In the genomic region with DNA sequence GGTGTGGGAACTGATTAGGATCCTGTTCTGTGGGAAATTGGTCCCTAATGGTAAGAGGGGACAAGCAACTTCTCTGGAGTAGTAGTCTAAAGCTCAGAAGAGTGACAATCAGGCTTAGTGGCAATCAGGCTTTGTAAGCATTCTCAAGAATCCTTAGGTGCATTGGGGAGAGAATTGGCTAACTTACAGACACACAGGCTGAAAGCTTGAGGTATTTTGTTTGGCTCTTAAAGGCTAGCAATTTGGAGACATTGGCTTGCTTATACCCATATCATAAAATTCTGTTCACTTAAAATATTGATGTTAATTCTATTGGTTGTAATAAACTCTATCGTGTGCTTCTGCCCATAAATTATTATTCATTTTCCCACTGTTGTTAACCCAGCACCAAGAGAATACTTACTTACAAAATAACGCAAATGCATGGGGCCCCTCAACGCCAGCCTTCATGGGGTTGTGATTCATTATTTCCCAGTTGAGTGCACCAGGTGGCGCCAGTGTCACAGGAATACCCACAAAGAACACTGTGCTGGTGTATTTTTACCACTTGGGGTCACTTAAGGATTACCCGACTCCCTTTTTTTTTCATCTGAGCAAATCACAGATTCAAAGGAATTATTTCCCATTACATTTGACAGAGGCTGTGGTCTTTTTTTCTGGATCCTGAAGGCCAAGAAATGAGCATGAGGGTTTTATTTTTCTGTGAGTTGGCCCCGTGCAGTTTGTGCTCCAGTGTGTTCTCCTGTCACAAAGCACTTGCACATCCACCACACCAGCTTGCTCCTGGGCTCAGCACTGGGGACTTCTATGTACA, we compare ENCODE assay signal across 8 cellular contexts. TPM values are rescaled to one million over a fixed set of nuclear protein-coding genes. Genes with fewer than 3 reads are reported as not detected.
DNase-seq lines count a peak whose midpoint lies in the region; ATAC-seq and TF ChIP-seq lines count a peak whose summit lies in the region.

No MANE protein-coding gene starts in this region.

- peaks cover 0 to 3% (median 0%) of the 10 kb centered on the region in 3 donors for H3K27me3 Mint-ChIP-seq in CD14-positive monocyte (ENCODE audit: low read depth in 3 of 3)
- H3K27me3 Mint-ChIP-seq in activated CD8-positive, alpha-beta T cell treated with anti-CD3 and anti-CD28 coated beads for 36 hours = no peaks in the 10 kb centered on the region
- no peaks in the 10 kb centered on the region for H3K27me3 Mint-ChIP-seq in naive B cell

- POLR2A ChIA-PET in activated CD8-positive, alpha-beta T cell treated with anti-CD3 and anti-CD28 coated beads for 36 hours (lab: Charles Lee) = no interaction called here

- ATAC-seq in GM18873 (IDR thresholded peaks at IDR 0.05; ENCODE audit: low FRiP score, unreplicated experiment) (peak; percentile 78), HG03095 (IDR thresholded peaks at IDR 0.05; ENCODE audit: unreplicated experiment) (peak; percentile 90), naive B cell (ENCODE audit: low read depth in 2 of 2) (peak; percentile 68 to 72)
- peak; percentile 83 for ATAC-seq in activated CD8-positive, alpha-beta T cell treated with anti-CD3 and anti-CD28 coated beads for 36 hours

- H3K4me3 Mint-ChIP-seq in CD14-positive monocyte (no peak overlapping the region), naive B cell (no peak overlapping the region)
- no peak overlapping the region for H3K4me3 Mint-ChIP-seq in activated CD8-positive, alpha-beta T cell treated with anti-CD3 and anti-CD28 coated beads for 36 hours

- peaks cover 9% of the 10 kb centered on the region for H3K4me1 Mint-ChIP-seq in CD14-positive monocyte
- peaks cover 2% of the 10 kb centered on the region for H3K4me1 Mint-ChIP-seq in activated CD8-positive, alpha-beta T cell treated with anti-CD3 and anti-CD28 coated beads for 36 hours (ENCODE audit: low read depth)
- peaks cover 0 to 5% (median 3%) of the 10 kb centered on the region in 3 donors for H3K4me1 Mint-ChIP-seq in naive B cell

- H3K36me3 Mint-ChIP-seq in CD14-positive monocyte (peaks cover 49 to 52% of the 10 kb centered on the region in 2 donors), naive B cell (peaks cover 19 to 24% of the 10 kb centered on the region in 2 donors)
- peaks cover 52% of the 10 kb centered on the region for H3K36me3 Mint-ChIP-seq in activated CD8-positive, alpha-beta T cell treated with anti-CD3 and anti-CD28 coated beads for 36 hours (ENCODE audit: low read depth)

- intact Hi-C loops in CD14-positive monocyte (cut with micrococcal nuclease) = loop anchor here (5.0 to 10.0 kb wide), 2 partner anchors 868 to 870 kb away; no protein-coding TSS in a partner anchor
- intact Hi-C loops in activated CD8-positive, alpha-beta T cell treated with anti-CD3 and anti-CD28 coated beads for 36 hours (cut with micrococcal nuclease) = loop anchor here (2.0 kb wide), 1 partner anchor 972 kb away; no protein-coding TSS in a partner anchor

- CTCF ChIA-PET in activated CD8-positive, alpha-beta T cell treated with anti-CD3 and anti-CD28 coated beads for 36 hours (lab: Charles Lee) = interaction anchor here (0.6 to 1.6 kb wide), 5 partner anchors 8 to 972 kb away, joined by 3 to 5 read pairs (median 3); no protein-coding TSS in a partner anchor

- no peak overlapping the region for H3K27ac Mint-ChIP-seq in CD14-positive monocyte
- no peak overlapping the region for H3K27ac Mint-ChIP-seq in activated CD8-positive, alpha-beta T cell treated with anti-CD3 and anti-CD28 coated beads for 36 hours
- peak overlapping the region in 3 of 6 donors; percentile 13 to 48 (median 43) for H3K27ac Mint-ChIP-seq in naive B cell

- TF ChIP-seq CTCF in CD14-positive monocyte (IDR thresholded peaks at IDR 0.05) = peak; percentile 93
- peak; percentile 95 for TF ChIP-seq CTCF in activated CD8-positive, alpha-beta T cell treated with anti-CD3 and anti-CD28 coated beads for 36 hours (IDR thresholded peaks at IDR 0.05)
- TF ChIP-seq CTCF in epithelial cell of esophagus (IDR thresholded peaks at IDR 0.05; ENCODE audit: insufficient read depth, low read depth, low read length, missing control alignments) = peak; percentile 85

- peaks cover 4 to 11% (median 7%) of the 10 kb centered on the region in 7 donors for H3K9me3 Mint-ChIP-seq in CD14-positive monocyte
- peaks cover 5% of the 10 kb centered on the region for H3K9me3 Mint-ChIP-seq in activated CD8-positive, alpha-beta T cell treated with anti-CD3 and anti-CD28 coated beads for 36 hours
- peaks cover 0 to 12% (median 0%) of the 10 kb centered on the region in 7 donors for H3K9me3 Mint-ChIP-seq in naive B cell

- H3K4me3 ChIP-seq in epithelial cell of esophagus (ENCODE audit: low read length) = no peak overlapping the region

- DNase-seq in CD14-positive monocyte (ENCODE audit: low spot score) (no peak), NCI-H226 (peak; percentile 47), epithelial cell of esophagus (ENCODE audit: low read depth) (peak; percentile 72), naive B cell (peak; percentile 35)
- peak; percentile 82 for DNase-seq in activated CD8-positive, alpha-beta T cell treated with anti-CD3 and anti-CD28 coated beads for 36 hours
- DNase-seq in stimulated activated naive CD4-positive, alpha-beta T cell (lab: John Stamatoyannopoulos, UW) = peak; percentile 24 to 58 (median 34)

RNA-seq across cellular contexts. Expression of a gene that starts 45.5 kb away (rescaled TPM):
- 10 to 100 TPM; 30.1 to 35.4 TPM for polyA plus RNA-seq in CD14-positive monocyte
- 10 to 100 TPM; 90.3 to 92.5 TPM for total RNA-seq in activated CD8-positive, alpha-beta T cell treated with anti-CD3 and anti-CD28 coated beads for 36 hours
- polyA plus RNA-seq in naive B cell (ENCODE audit: low read depth in 6 of 6) = 10 to 100 TPM; 31.7 to 49.1 (median 40.6) TPM
